ENCODE assay signal across 1 cellular context in genomic region chr3:189745622-189746021, GRCh38.
TF ChIP-seq lines count a peak whose summit lies in the region.

No MANE protein-coding gene starts in this region.

TF ChIP-seq in HEK293, 187 proteins besides CTCF, POLR2A, EP300 and RAD21 (continued from another document):
- TF ChIP-seq ZNF18 (tag by site-specific recombination; IDR thresholded peaks at IDR 0.05) (no peak), ZNF555 (tag by site-specific recombination; conservative IDR thresholded peaks at IDR 0.05) (no peak)
